Comparison of ENCODE assay signal across 13 cellular contexts in the genomic region with DNA sequence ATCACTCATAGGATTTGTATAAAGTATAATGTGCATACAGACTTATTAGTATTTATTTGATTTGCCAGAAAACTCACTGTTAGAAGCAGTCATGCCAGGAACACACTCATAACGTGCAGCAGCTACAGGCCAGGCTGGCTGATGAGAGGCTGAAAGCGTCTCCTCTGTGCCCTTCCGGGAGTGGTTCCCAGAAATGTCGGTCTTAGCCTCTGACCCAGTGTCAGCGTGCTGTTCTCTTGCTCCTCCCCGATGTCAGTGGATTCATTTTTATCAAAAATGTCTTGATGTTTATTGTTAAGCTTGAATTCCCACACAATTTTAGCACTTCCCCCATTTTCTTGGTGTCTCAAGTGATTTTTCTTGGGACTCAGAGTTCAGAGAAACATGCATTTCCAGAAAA.
"Had no signal": no experiment of that assay in that cellular context is flagged by ENCODE, and none has a peak within 500 bp of the region (broad histone marks: within the 10 kb centered on the region; RNA-seq: fewer than 3 reads in every experiment).

No MANE protein-coding gene starts in this region.

- H3K27me3 Mint-ChIP-seq: activated CD4-positive, alpha-beta T cell treated with anti-CD3 and anti-CD28 coated beads, Interleukin-2, amount 10 ng/mL, durations not matched to agents 7 days and 5 days; activated naive CD4-positive, alpha-beta T cell treated with anti-CD3 and anti-CD28 coated beads, Interleukin-2, amount 10 ng/mL, durations not matched to agents 7 days and 5 days; stimulated activated naive B cell treated with anti-CD40 and anti-IgM and Interleukin-4, amounts not matched to agents 10 μg/mL and 1 μg/mL and 100 μg/mL, for 72 hours had no signal

- ATAC-seq: esophagus mucosa; left ventricle myocardium superior; stimulated activated naive B cell treated with anti-CD40 and anti-IgM and Interleukin-4, amounts not matched to agents 10 μg/mL and 1 μg/mL and 100 μg/mL, for 72 hours had no signal

- H3K9me3 Mint-ChIP-seq: activated CD4-positive, alpha-beta T cell treated with anti-CD3 and anti-CD28 coated beads, Interleukin-2, amount 10 ng/mL, durations not matched to agents 7 days and 5 days; activated naive CD4-positive, alpha-beta T cell treated with anti-CD3 and anti-CD28 coated beads, Interleukin-2, amount 10 ng/mL, durations not matched to agents 7 days and 5 days; stimulated activated naive B cell treated with anti-CD40 and anti-IgM and Interleukin-4, amounts not matched to agents 10 μg/mL and 1 μg/mL and 100 μg/mL, for 72 hours had no signal

- H3K9me3 ChIP-seq: sigmoid colon, SJSA1 had no signal

- H3K4me1 ChIP-seq: sigmoid colon had no signal

- H3K27ac ChIP-seq: cardiac muscle cell, sigmoid colon, SJSA1 had no signal

- H3K27ac Mint-ChIP-seq: activated CD4-positive, alpha-beta T cell treated with anti-CD3 and anti-CD28 coated beads, Interleukin-2, amount 10 ng/mL, durations not matched to agents 7 days and 5 days; activated naive CD4-positive, alpha-beta T cell treated with anti-CD3 and anti-CD28 coated beads, Interleukin-2, amount 10 ng/mL, durations not matched to agents 7 days and 5 days; stimulated activated naive B cell treated with anti-CD40 and anti-IgM and Interleukin-4, amounts not matched to agents 10 μg/mL and 1 μg/mL and 100 μg/mL, for 72 hours had no signal

- H3K36me3 ChIP-seq: cardiac muscle cell had no signal

- H3K27me3 ChIP-seq: cardiac muscle cell, sigmoid colon, SJSA1 had no signal

- H3K4me1 Mint-ChIP-seq: activated CD4-positive, alpha-beta T cell treated with anti-CD3 and anti-CD28 coated beads, Interleukin-2, amount 10 ng/mL, durations not matched to agents 7 days and 5 days; activated naive CD4-positive, alpha-beta T cell treated with anti-CD3 and anti-CD28 coated beads, Interleukin-2, amount 10 ng/mL, durations not matched to agents 7 days and 5 days had no signal

- DNase-seq: activated CD4-positive, alpha-beta T cell treated with anti-CD3 and anti-CD28 coated beads, Interleukin-2, amount 10 ng/mL, durations not matched to agents 7 days and 5 days; activated naive CD4-positive, alpha-beta T cell treated with anti-CD3 and anti-CD28 coated beads, Interleukin-2, amount 10 ng/mL, durations not matched to agents 7 days and 5 days; foreskin fibroblast; kidney glomerular epithelial cell; left ventricle myocardium superior; sigmoid colon; stimulated activated CD4-positive, alpha-beta T cell treated with anti-CD3 and anti-CD28 coated beads, Interleukin-12 subunit alpha, Interleukin-12 subunit beta, amount 100 ng/mL, for 4 hours; stimulated activated CD4-positive, alpha-beta T cell treated with anti-CD3 and anti-CD28 coated beads, Interleukin-2, amount 100 ng/mL, for 24 hours; stimulated activated naive B cell treated with anti-CD40 and anti-IgM and Interleukin-4, amounts not matched to agents 10 μg/mL and 1 μg/mL and 100 μg/mL, for 72 hours; trophoblast cell had no signal

- H3K4me3 Mint-ChIP-seq: activated CD4-positive, alpha-beta T cell treated with anti-CD3 and anti-CD28 coated beads, Interleukin-2, amount 10 ng/mL, durations not matched to agents 7 days and 5 days; activated naive CD4-positive, alpha-beta T cell treated with anti-CD3 and anti-CD28 coated beads, Interleukin-2, amount 10 ng/mL, durations not matched to agents 7 days and 5 days; stimulated activated naive B cell treated with anti-CD40 and anti-IgM and Interleukin-4, amounts not matched to agents 10 μg/mL and 1 μg/mL and 100 μg/mL, for 72 hours had no signal

- H3K4me3 ChIP-seq: cardiac muscle cell, sigmoid colon, SJSA1 had no signal
